In the genomic region with DNA sequence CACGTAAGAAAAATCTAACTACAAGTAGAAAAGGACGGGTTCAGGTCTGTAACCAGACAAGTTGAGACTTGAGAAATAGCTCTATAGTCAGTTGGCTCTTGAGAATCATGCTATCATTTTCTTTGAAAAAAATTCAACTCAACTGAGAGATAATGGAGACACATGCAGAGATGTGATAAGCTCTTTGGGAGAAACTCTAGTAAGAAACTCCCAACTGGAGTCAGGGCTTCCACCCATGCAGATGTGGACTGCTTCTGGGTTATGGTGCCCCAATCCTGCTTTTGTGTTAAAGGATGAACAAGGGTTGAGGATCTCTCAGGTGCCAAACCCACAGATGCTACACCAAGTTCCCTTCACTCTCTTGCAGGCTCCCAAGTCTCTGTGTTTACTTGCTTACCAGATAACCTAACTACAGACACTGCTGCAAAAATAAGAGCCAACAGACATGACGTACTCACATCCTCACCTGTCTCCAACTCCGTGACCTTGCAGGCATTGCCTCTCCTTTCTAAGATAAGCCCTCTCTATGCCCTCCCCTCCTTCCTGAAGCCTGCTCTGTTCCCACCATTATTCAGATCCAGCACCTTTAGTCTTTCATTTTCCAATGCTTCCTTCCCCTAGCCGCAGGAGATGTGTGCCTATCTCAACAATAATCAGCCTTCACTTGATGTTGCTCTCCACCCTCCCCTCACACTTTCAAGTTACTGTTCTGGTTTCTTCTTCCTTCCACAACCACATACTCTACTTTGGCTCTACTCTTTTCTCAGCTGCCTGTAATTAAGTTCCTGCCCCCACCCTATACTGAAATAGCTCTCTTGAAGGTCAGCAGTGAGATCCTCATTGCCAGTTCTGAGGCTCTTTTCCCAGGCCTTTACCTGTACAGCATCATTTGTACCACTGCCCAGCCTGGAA, we compare ENCODE assay signal across 9 cellular contexts.
DNase-seq lines count a peak whose midpoint lies in the region; ATAC-seq and TF ChIP-seq lines count a peak whose summit lies in the region.
"Had no signal": no experiment of that assay in that cellular context is flagged by ENCODE, and none has a peak within 500 bp of the region (broad histone marks: within the 10 kb centered on the region; RNA-seq: fewer than 3 reads in every experiment).

No MANE protein-coding gene starts in this region.

- H3K4me1 Mint-ChIP-seq in IgD-negative memory B cell, result peaks cover 39 to 57% (median 46%) of the 10 kb centered on the region in 3 donors
- H3K4me1 Mint-ChIP-seq in Calu3 (ENCODE audit: low read depth, unreplicated experiment), result no peaks in the 10 kb centered on the region

- H3K27me3 ChIP-seq in esophagus squamous epithelium, result no peaks in the 10 kb centered on the region

- peak overlapping the region in 3 of 4 donors; percentile 34 to 55 (median 46) for H3K27ac ChIP-seq in esophagus squamous epithelium
- H3K27ac ChIP-seq: RWPE1 had no signal

- H3K4me1 ChIP-seq in esophagus squamous epithelium, result no peaks in the 10 kb centered on the region

- CTCF ChIA-PET in Calu3 (lab: Charles Lee), result no interaction called here

- no peak overlapping the region for H3K4me3 ChIP-seq in esophagus squamous epithelium

- intact Hi-C loops in esophagus squamous epithelium (cut with DNase I), result no loop called here
- intact Hi-C loops in Calu3 (cut with micrococcal nuclease; ENCODE audit: unreplicated experiment), result no loop called here

- H3K27ac Mint-ChIP-seq in IgD-negative memory B cell, result peak overlapping the region; percentile 46 to 88 (median 84)
- no peak overlapping the region for H3K27ac Mint-ChIP-seq in Calu3 (ENCODE audit: unreplicated experiment)

- TF ChIP-seq POLR2A in esophagus squamous epithelium (IDR thresholded peaks at IDR 0.05), result no peak

- WGBS in esophagus squamous epithelium, 2 donors, result 58 to 62% methylated on average over 5 of the region's 5 CpGs

- H3K9me3 ChIP-seq in esophagus squamous epithelium, result no peaks in the 10 kb centered on the region

- H3K9me3 Mint-ChIP-seq in IgD-negative memory B cell (no peaks in the 10 kb centered on the region), Calu3 (ENCODE audit: low read depth, unreplicated experiment) (no peaks in the 10 kb centered on the region)

- H3K4me3 Mint-ChIP-seq in IgD-negative memory B cell, result peak overlapping the region; percentile 5 to 93 (median 61)
- H3K4me3 Mint-ChIP-seq in Calu3 (ENCODE audit: low read depth, unreplicated experiment), result no peak overlapping the region

- DNase-seq in esophagus squamous epithelium (lab: John Stamatoyannopoulos, UW) (no peak), SHP77 (lab: John Stamatoyannopoulos, UW) (no peak), epidermal melanocyte (ENCODE audit: insufficient read length, low spot score) (no peak), Calu3 (no peak), NCI-H2029 treated with DMSO at 0.1 percent for 48 hours (lab: John Stamatoyannopoulos, UW) (no peak)

- no TSS peak for BruUV-seq in Calu3 (replicated peaks; lab: Mats Ljungman, UMichigan)

- H3K36me3 ChIP-seq in esophagus squamous epithelium, result no peaks in the 10 kb centered on the region

- H3K36me3 Mint-ChIP-seq in IgD-negative memory B cell (no peaks in the 10 kb centered on the region), Calu3 (ENCODE audit: insufficient read depth, unreplicated experiment) (no peaks in the 10 kb centered on the region)

- no peak for TF ChIP-seq CTCF in esophagus squamous epithelium (IDR thresholded peaks at IDR 0.05)
- no peak for TF ChIP-seq CTCF in Calu3 (IDR thresholded peaks at IDR 0.05; ENCODE audit: unreplicated experiment)

- no peaks in the 10 kb centered on the region for H3K27me3 Mint-ChIP-seq in IgD-negative memory B cell
- no peaks in the 10 kb centered on the region for H3K27me3 Mint-ChIP-seq in Calu3 (ENCODE audit: unreplicated experiment)

- ATAC-seq in GM18511 (IDR thresholded peaks at IDR 0.05; ENCODE audit: unreplicated experiment) (peak; percentile 53), GM21528 (IDR thresholded peaks at IDR 0.05; ENCODE audit: low FRiP score, unreplicated experiment) (peak; percentile 64)
